Comparison of ENCODE assay signal across 1 cellular context in genomic region chr1:52033190-52034049, GRCh38.
TF ChIP-seq lines count a peak whose summit lies in the region.

Gene KTI12 (minus strand): TSS chr1:52033810. CDS start chr1:52033761, 49 bp downstream.

TF ChIP-seq in HepG2, 621 proteins besides CTCF, POLR2A, EP300 and RAD21 (continued from another document and continues in another):
- TF ChIP-seq SNAPC4 (CRISPR knock-in tag; IDR thresholded peaks at IDR 0.05), result peak; percentile 82; the same call in 1 of the 2 replicates
- TF ChIP-seq TBX2 (CRISPR knock-in tag; IDR thresholded peaks at IDR 0.05; ENCODE audit: borderline replicate concordance), result peak; percentile 77
- TF ChIP-seq ZNF30 (CRISPR knock-in tag; IDR thresholded peaks at IDR 0.05), result no peak
- TF ChIP-seq KMT2B (CRISPR knock-in tag; IDR thresholded peaks at IDR 0.05), result peak; percentile 93
- TF ChIP-seq ZNF569 (CRISPR knock-in tag; IDR thresholded peaks at IDR 0.05; ENCODE audit: borderline replicate concordance), result no peak
- no peak for TF ChIP-seq ZNF207 (IDR thresholded peaks at IDR 0.05; ENCODE audit: borderline replicate concordance)
- peak; percentile 16; the same call in 1 of the 2 replicates for TF ChIP-seq ZBED4 (CRISPR knock-in tag; IDR thresholded peaks at IDR 0.05; ENCODE audit: borderline replicate concordance)
- 0 out of 2 replicates have a peak, but pooled peaks have one; percentile 12 for TF ChIP-seq ZNF414 (CRISPR knock-in tag; IDR thresholded peaks at IDR 0.05)
- no peak for TF ChIP-seq PBX2 (CRISPR knock-in tag; IDR thresholded peaks at IDR 0.05)
- 0 out of 2 replicates have a peak, but pooled peaks have one; percentile 77 for TF ChIP-seq THAP8 (CRISPR knock-in tag; IDR thresholded peaks at IDR 0.05; ENCODE audit: borderline replicate concordance)
- TF ChIP-seq SMAD3 (CRISPR knock-in tag; IDR thresholded peaks at IDR 0.05), result peak; percentile 51; the same call in 1 of the 2 replicates
- TF ChIP-seq RFX5 (IDR thresholded peaks at IDR 0.05; ENCODE audit: low read depth, low read length), result 0 out of 2 replicates have a peak, but pooled peaks have one; percentile 16
- peak; percentile 44 for TF ChIP-seq ZNF781 (CRISPR knock-in tag; IDR thresholded peaks at IDR 0.05; ENCODE audit: borderline replicate concordance, not compliant biosample characterization)
- no peak for TF ChIP-seq ZNF577 (CRISPR knock-in tag; IDR thresholded peaks at IDR 0.05; ENCODE audit: borderline replicate concordance, low read depth)
- TF ChIP-seq ZNF776 (CRISPR knock-in tag; IDR thresholded peaks at IDR 0.05), result peak; percentile 55; the same call in 1 of the 2 replicates
- TF ChIP-seq REPIN1 (CRISPR knock-in tag; IDR thresholded peaks at IDR 0.05; ENCODE audit: borderline replicate concordance, low read depth), result peak; percentile 84
- peak; percentile 51; the same call in 1 of the 2 replicates for TF ChIP-seq DRAP1 (CRISPR knock-in tag; IDR thresholded peaks at IDR 0.05)
- no peak for TF ChIP-seq CERS6 (CRISPR knock-in tag; IDR thresholded peaks at IDR 0.05)
- 0 out of 2 replicates have a peak, but pooled peaks have one; percentile 44 for TF ChIP-seq HINFP (CRISPR knock-in tag; IDR thresholded peaks at IDR 0.05; ENCODE audit: low read depth)
- TF ChIP-seq ZNF20 (CRISPR knock-in tag; IDR thresholded peaks at IDR 0.05), result no peak
- no peak for TF ChIP-seq ZNF619 (CRISPR knock-in tag; IDR thresholded peaks at IDR 0.05)
- peak; percentile 51 for TF ChIP-seq ZNF777 (CRISPR knock-in tag; IDR thresholded peaks at IDR 0.05)
- TF ChIP-seq ZNF234 (CRISPR knock-in tag; conservative IDR thresholded peaks at IDR 0.05), result no peak
- TF ChIP-seq KDM6A (CRISPR knock-in tag; IDR thresholded peaks at IDR 0.05; ENCODE audit: low read depth), result no peak
- no peak; the same call in 1 of the 2 replicates for TF ChIP-seq DNMT3B (CRISPR knock-in tag; conservative IDR thresholded peaks at IDR 0.05)
- TF ChIP-seq ZNF232 (CRISPR knock-in tag; IDR thresholded peaks at IDR 0.05; ENCODE audit: borderline replicate concordance), result peak; percentile 87
- TF ChIP-seq ZNF468 (CRISPR knock-in tag; IDR thresholded peaks at IDR 0.05), result no peak
- TF ChIP-seq ZBTB7B (CRISPR knock-in tag; IDR thresholded peaks at IDR 0.05), result no peak
- TF ChIP-seq CSRNP1 (CRISPR knock-in tag; IDR thresholded peaks at IDR 0.05), result peak; percentile 93; the same call in 1 of the 2 replicates
- TF ChIP-seq PRDM4 (CRISPR knock-in tag; IDR thresholded peaks at IDR 0.05; ENCODE audit: borderline replicate concordance), result no peak
- no peak for TF ChIP-seq ZNF850 (CRISPR knock-in tag; conservative IDR thresholded peaks at IDR 0.05)
- TF ChIP-seq NR3C1 (CRISPR knock-in tag; IDR thresholded peaks at IDR 0.05), result no peak
- 0 out of 2 replicates have a peak, but pooled peaks have one; percentile 15 for TF ChIP-seq FUBP1 (CRISPR knock-in tag; IDR thresholded peaks at IDR 0.05; ENCODE audit: borderline replicate concordance)
- 0 out of 2 replicates have a peak, but pooled peaks have one; percentile 27 for TF ChIP-seq ZBTB7A (CRISPR knock-in tag; IDR thresholded peaks at IDR 0.05)
- peak; percentile 46; the same call in 1 of the 2 replicates for TF ChIP-seq PRMT3 (CRISPR knock-in tag; IDR thresholded peaks at IDR 0.05; ENCODE audit: borderline replicate concordance, low read depth)
- TF ChIP-seq PPARG (CRISPR knock-in tag; conservative IDR thresholded peaks at IDR 0.05), result peak; percentile 26; the same call in 1 of the 2 replicates
